Comparison of ENCODE assay signal across 8 cellular contexts in genomic region chr11:47412152-47412746, GRCh38. TPM values are rescaled to one million over a fixed set of nuclear protein-coding genes. Genes with fewer than 3 reads are reported as not detected.
DNase-seq lines count a peak whose midpoint lies in the region; ATAC-seq lines count a peak whose summit lies in the region.

No MANE protein-coding gene starts in this region.

- WGBS in right cardiac atrium: 69% methylated on average over 4 of the region's 4 CpGs

- no peak overlapping the region for H3K4me3 ChIP-seq in right cardiac atrium (ENCODE audit: low read length)

- no peaks in the 10 kb centered on the region for H3K9me3 ChIP-seq in right cardiac atrium (ENCODE audit: control insufficient read depth, low read length)

- H3K4me1 ChIP-seq in right cardiac atrium (ENCODE audit: control insufficient read depth, insufficient read depth, low read length): peaks cover 15% of the 10 kb centered on the region

- H3K27ac ChIP-seq in right cardiac atrium (ENCODE audit: low read length): no peak overlapping the region

- intact Hi-C loops in right cardiac atrium (cut with DNase I): no loop called here

- DNase-seq in NCI-H82 (lab: John Stamatoyannopoulos, UW) (peak; percentile 60), NCI-H82 treated with DMSO at 0.1 percent for 48 hours (lab: John Stamatoyannopoulos, UW; ENCODE audit: unreplicated experiment) (no peak), NCI-H69 (lab: John Stamatoyannopoulos, UW) (peak; percentile 64), right cardiac atrium (peak in 2 of 3 donors; percentile 81 to 86), HK-2 (ENCODE audit: unreplicated experiment) (no peak), NCI-H2081 treated with DMSO at 0.1 percent for 48 hours (lab: John Stamatoyannopoulos, UW) (no peak)
- DNase-seq in activated T-helper 9 cell treated with anti-CD3 and anti-CD28 coated beads, Interleukin-2, amount 50 U/mL, for 16 hours (ENCODE audit: low read depth): peak; percentile 46
- DNase-seq in stimulated activated CD8-positive, alpha-beta memory T cell treated with anti-CD3 and anti-CD28 coated beads, Interleukin-12 subunit alpha, Interleukin-12 subunit beta, amount 100 ng/mL, for 1 hour (ENCODE audit: low read depth): peak; percentile 32

- H3K27me3 ChIP-seq in right cardiac atrium (ENCODE audit: control insufficient read depth, insufficient read depth): no peaks in the 10 kb centered on the region

- no peak for ATAC-seq in right cardiac atrium

RNA-seq across cellular contexts. Expression of gene SLC39A13, which starts 3.9 kb away (rescaled TPM):
- 10 to 100 TPM; 41.7 to 46.6 (median 44.9) TPM for total RNA-seq in right cardiac atrium
- polyA plus RNA-seq in right cardiac atrium: 61.6 TPM

RNA-seq across cellular contexts. Expression of gene PSMC3, which starts 14.0 kb away (rescaled TPM):
- 100 to 1,000 TPM; 122 to 162 (median 155) TPM for total RNA-seq in right cardiac atrium
- polyA plus RNA-seq in right cardiac atrium: 170 TPM

RNA-seq across cellular contexts. Expression of gene SPI1, which starts 33.9 kb away (rescaled TPM):
- 10 to 100 TPM; 11.6 to 24.1 (median 18.6) TPM for total RNA-seq in right cardiac atrium
- 5.9 TPM for polyA plus RNA-seq in right cardiac atrium

RNA-seq across cellular contexts. Expression of gene RAPSN, which starts 36.7 kb away (rescaled TPM):
- total RNA-seq in right cardiac atrium: under 1 TPM; 0.17 to 0.50 (median 0.39) TPM
- polyA plus RNA-seq in right cardiac atrium: 0.23 TPM

RNA-seq across cellular contexts. Expression of gene MYBPC3, which starts 59.7 kb away (rescaled TPM):
- 1,000 to 10,000 TPM in 3 of 4 donors, 100 to 1,000 TPM in 1; 953 to 1,924 (median 1,412) TPM for total RNA-seq in right cardiac atrium
- 1,009 TPM for polyA plus RNA-seq in right cardiac atrium

Comparison
In these comparisons a context has a peak if more than half of its experiments do, and no peak if none do; other contexts are left out.
1. DNase-seq: peak in NCI-H82 (single experiment), NCI-H69 (single experiment), activated T-helper 9 cell treated with anti-CD3 and anti-CD28 coated beads, Interleukin-2, amount 50 U/mL, for 16 hours (single experiment), right cardiac atrium (2 of 3) and stimulated activated CD8-positive, alpha-beta memory T cell treated with anti-CD3 and anti-CD28 coated beads, Interleukin-12 subunit alpha, Interleukin-12 subunit beta, amount 100 ng/mL, for 1 hour (single experiment); none in NCI-H82 treated with DMSO at 0.1 percent for 48 hours (single experiment), HK-2 (single experiment) and NCI-H2081 treated with DMSO at 0.1 percent for 48 hours (single experiment).